Comparison of ENCODE assay signal across 1 cellular context in genomic region chr20:38973546-38974120, GRCh38.
TF ChIP-seq lines count a peak whose summit lies in the region.

No MANE protein-coding gene starts in this region.

TF ChIP-seq in SK-N-SH treated with all-trans-retinoic acid at 6 μM for 48 hours, 23 proteins besides CTCF, POLR2A, EP300 and RAD21 (continued from another document):
- TF ChIP-seq CREB5 (CRISPR knock-in tag; IDR thresholded peaks at IDR 0.05; ENCODE audit: low read depth) = no peak
- no peak for TF ChIP-seq ZFP3 (CRISPR knock-in tag; IDR thresholded peaks at IDR 0.05)
- no peak for TF ChIP-seq GLIS3 (CRISPR knock-in tag; IDR thresholded peaks at IDR 0.05)
